8 cellular contexts compared by ENCODE assay signal in the genomic region with DNA sequence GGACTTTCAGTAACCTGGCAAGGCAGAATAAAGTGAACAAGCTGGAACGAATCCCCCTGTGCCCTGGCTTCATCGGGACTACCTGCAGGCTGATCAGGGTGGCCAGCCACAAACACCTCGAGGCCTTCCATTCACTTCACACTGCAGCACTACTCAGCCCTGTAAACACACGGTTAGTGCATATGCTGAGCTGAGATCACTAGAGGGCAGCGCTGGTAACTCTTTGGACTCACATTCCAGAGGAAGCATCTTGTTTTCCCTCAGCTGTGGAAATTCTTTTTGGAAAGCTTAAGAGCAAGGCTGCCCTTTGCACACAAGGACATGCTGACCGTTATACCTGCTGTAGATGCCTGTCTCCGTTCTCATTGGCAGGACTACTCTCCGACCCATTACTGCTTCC. TPM values are rescaled to one million over a fixed set of nuclear protein-coding genes. Genes with fewer than 3 reads are reported as not detected.
DNase-seq lines count a peak whose midpoint lies in the region; ATAC-seq lines count a peak whose summit lies in the region.

No MANE protein-coding gene starts in this region.

- ATAC-seq in activated naive CD4-positive, alpha-beta T cell treated with anti-CD3 and anti-CD28 coated beads, Interleukin-2, amount 50 U/mL, for 72 hours: no peak
- peak; percentile 64 for ATAC-seq in left colon
- ATAC-seq in HG03108 (IDR thresholded peaks at IDR 0.05; ENCODE audit: unreplicated experiment): no peak

- peak overlapping the region; percentile 11 to 29 for H3K27ac Mint-ChIP-seq in activated naive CD4-positive, alpha-beta T cell treated with anti-CD3 and anti-CD28 coated beads, Interleukin-2, amount 50 U/mL, for 72 hours

- no peaks in the 10 kb centered on the region for H3K9me3 Mint-ChIP-seq in activated naive CD4-positive, alpha-beta T cell treated with anti-CD3 and anti-CD28 coated beads, Interleukin-2, amount 50 U/mL, for 72 hours

- peaks cover 26 to 50% of the 10 kb centered on the region in 2 donors for H3K36me3 Mint-ChIP-seq in activated naive CD4-positive, alpha-beta T cell treated with anti-CD3 and anti-CD28 coated beads, Interleukin-2, amount 50 U/mL, for 72 hours

- intact Hi-C loops in left colon (cut with DNase I, micrococcal nuclease): no loop called here

- no peak for DNase-seq in activated naive CD4-positive, alpha-beta T cell treated with anti-CD3 and anti-CD28 coated beads, Interleukin-2, amount 50 U/mL, for 72 hours (ENCODE audit: low spot score in 2 of 2)
- DNase-seq in activated naive CD4-positive, alpha-beta T cell treated with Interleukin-2 at 50 U/mL for 16 hours: no peak
- DNase-seq in NCI-H2107 treated with DMSO at 0.1 percent for 48 hours (lab: John Stamatoyannopoulos, UW; ENCODE audit: unreplicated experiment) (peak; percentile 51), amniotic epithelial cell (ENCODE audit: low read depth) (peak; percentile 67), left colon (no peak), medulla oblongata (ENCODE audit: extremely low spot score) (no peak)
- no peak for DNase-seq in stimulated activated CD4-positive, alpha-beta T cell treated with anti-CD3 and anti-CD28 coated beads, Interleukin-1b, Interleukin-23, amount 100 ng/mL, for 48 hours

RNA-seq across cellular contexts. Expression of gene PCSK9, which starts 32.1 kb away (rescaled TPM):
- total RNA-seq in activated naive CD4-positive, alpha-beta T cell treated with anti-CD3 and anti-CD28 coated beads, Interleukin-2, amount 50 U/mL, for 72 hours: not detected
- total RNA-seq in left colon: 10 to 100 TPM; 12.6 to 37.0 TPM

Comparison
In these comparisons a context has a peak if more than half of its experiments do, and no peak if none do; other contexts are left out.
1. DNase-seq: peak in NCI-H2107 treated with DMSO at 0.1 percent for 48 hours (single experiment) and amniotic epithelial cell (single experiment); none in activated naive CD4-positive, alpha-beta T cell treated with anti-CD3 and anti-CD28 coated beads, Interleukin-2, amount 50 U/mL, for 72 hours (0 of 2), activated naive CD4-positive, alpha-beta T cell treated with Interleukin-2 at 50 U/mL for 16 hours (single experiment), left colon (0 of 2), medulla oblongata (single experiment) and stimulated activated CD4-positive, alpha-beta T cell treated with anti-CD3 and anti-CD28 coated beads, Interleukin-1b, Interleukin-23, amount 100 ng/mL, for 48 hours (single experiment).
2. RNA of gene PCSK9, which starts 32.1 kb away (total RNA-seq): 12.6 to 37.0 TPM in left colon; not detected in activated naive CD4-positive, alpha-beta T cell treated with anti-CD3 and anti-CD28 coated beads, Interleukin-2, amount 50 U/mL, for 72 hours; every median in the first group is over 10 times any median in the second.